2 cellular contexts compared by ENCODE assay signal in genomic region chr10:71277914-71278665, GRCh38.
TF ChIP-seq lines count a peak whose summit lies in the region.

No MANE protein-coding gene starts in this region.

TF ChIP-seq in GM23338, 12 proteins besides CTCF, POLR2A, EP300 and RAD21 (continued from another document):
- TF ChIP-seq ETS1 (IDR thresholded peaks at IDR 0.05) (no peak), REST (IDR thresholded peaks at IDR 0.05; ENCODE audit: unreplicated experiment) (no peak), POLR2AphosphoS5 (IDR thresholded peaks at IDR 0.05; ENCODE audit: low read depth) (no peak), STAT1 (IDR thresholded peaks at IDR 0.05; ENCODE audit: unreplicated experiment) (no peak), JUNB (IDR thresholded peaks at IDR 0.05; ENCODE audit: unreplicated experiment) (no peak), CREB1 (CRISPR knock-in tag; IDR thresholded peaks at IDR 0.05; ENCODE audit: low read depth) (no peak), NANOG (IDR thresholded peaks at IDR 0.05; ENCODE audit: borderline replicate concordance) (no peak), ZNF462 (CRISPR knock-in tag; IDR thresholded peaks at IDR 0.05) (no peak), ZNF331 (CRISPR knock-in tag; IDR thresholded peaks at IDR 0.05; ENCODE audit: low read depth) (no peak)

TF ChIP-seq in SK-N-SH treated with all-trans-retinoic acid at 6 μM for 48 hours, 23 proteins besides CTCF, POLR2A, EP300 and RAD21 (continued from another document):
- TF ChIP-seq CSRNP3 (CRISPR knock-in tag; IDR thresholded peaks at IDR 0.05), result no peak
- no peak for TF ChIP-seq CSDC2 (CRISPR knock-in tag; IDR thresholded peaks at IDR 0.05)
- no peak for TF ChIP-seq ISL1 (CRISPR knock-in tag; IDR thresholded peaks at IDR 0.05)
- TF ChIP-seq POU6F1 (CRISPR knock-in tag; IDR thresholded peaks at IDR 0.05; ENCODE audit: borderline replicate concordance, low read depth), result no peak
- TF ChIP-seq ZFP30 (CRISPR knock-in tag; IDR thresholded peaks at IDR 0.05), result no peak
- TF ChIP-seq PPARA (CRISPR knock-in tag; IDR thresholded peaks at IDR 0.05; ENCODE audit: borderline replicate concordance), result no peak
- no peak for TF ChIP-seq RARB (CRISPR knock-in tag; IDR thresholded peaks at IDR 0.05)
- no peak for TF ChIP-seq ZNF70 (CRISPR knock-in tag; IDR thresholded peaks at IDR 0.05)
- no peak for TF ChIP-seq SNAI2 (CRISPR knock-in tag; IDR thresholded peaks at IDR 0.05)
- TF ChIP-seq ZNF8 (CRISPR knock-in tag; IDR thresholded peaks at IDR 0.05), result no peak
- no peak for TF ChIP-seq TOX (CRISPR knock-in tag; IDR thresholded peaks at IDR 0.05; ENCODE audit: borderline replicate concordance)
- TF ChIP-seq ZNF565 (CRISPR knock-in tag; conservative IDR thresholded peaks at IDR 0.05; ENCODE audit: low read depth), result no peak
- TF ChIP-seq OSR1 (CRISPR knock-in tag; IDR thresholded peaks at IDR 0.05), result no peak
- TF ChIP-seq TCF4 (CRISPR knock-in tag; IDR thresholded peaks at IDR 0.05; ENCODE audit: borderline replicate concordance), result no peak
